In the genomic region with DNA sequence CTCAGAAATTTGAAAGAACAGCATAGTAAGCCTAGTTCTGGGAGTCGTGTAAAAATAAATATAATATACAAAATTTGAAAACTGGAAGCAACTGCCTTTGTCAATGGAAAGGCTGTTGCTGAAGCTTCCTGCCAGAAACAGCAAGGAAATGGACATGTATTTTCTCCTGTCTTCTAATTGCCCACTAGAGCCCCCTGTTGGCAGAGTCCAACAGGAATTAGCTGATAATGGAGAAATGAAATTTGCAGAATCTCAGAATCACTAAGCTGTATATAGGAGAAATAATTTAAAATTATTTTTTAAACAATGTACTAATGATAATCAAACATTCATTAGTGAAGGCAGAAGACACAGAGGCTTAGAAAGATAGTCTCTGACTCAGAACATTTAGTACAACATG, we compare ENCODE assay signal across 11 cellular contexts.
DNase-seq lines count a peak whose midpoint lies in the region; ATAC-seq and TF ChIP-seq lines count a peak whose summit lies in the region.
"Had no signal": no experiment of that assay in that cellular context is flagged by ENCODE, and none has a peak within 500 bp of the region (broad histone marks: within the 10 kb centered on the region; RNA-seq: fewer than 3 reads in every experiment).

No MANE protein-coding gene starts in this region.

- no peak overlapping the region for H3K9ac ChIP-seq in neuronal stem cell (ENCODE audit: low read depth, low read length, poor library complexity)

- H3K27me3 ChIP-seq in neuronal stem cell (ENCODE audit: control insufficient read depth in 3 of 3, insufficient read depth in 3 of 3, low read depth in 1 of 3, low read length in 3 of 3), result no peaks in the 10 kb centered on the region

- no peak overlapping the region for H3K4me3 Mint-ChIP-seq in WTC11
- H3K4me3 Mint-ChIP-seq: B cell, neural crest cell had no signal

- no peaks in the 10 kb centered on the region for H3K27me3 Mint-ChIP-seq in WTC11 (ENCODE audit: low read depth)
- H3K27me3 Mint-ChIP-seq: B cell had no signal

- ATAC-seq in WTC11 (peak; percentile 57), GM18517 (IDR thresholded peaks at IDR 0.05; ENCODE audit: unreplicated experiment) (no peak), GM19324 (IDR thresholded peaks at IDR 0.05; ENCODE audit: low FRiP score, unreplicated experiment) (no peak)

- no peak overlapping the region for H3K27ac Mint-ChIP-seq in WTC11
- H3K27ac Mint-ChIP-seq: B cell had no signal

- no peaks in the 10 kb centered on the region for H3K9me3 ChIP-seq in neuronal stem cell (replicated peaks in 1 of 2; ENCODE audit: control insufficient read depth in 2 of 2, insufficient read depth in 1 of 2, low read depth in 1 of 2, low read length in 2 of 2)

- H3K9me3 Mint-ChIP-seq in WTC11, result no peaks in the 10 kb centered on the region
- H3K9me3 Mint-ChIP-seq: neural crest cell had no signal

- H4K91ac ChIP-seq in neuronal stem cell (ENCODE audit: low read depth, low read length, poor library complexity), result no peak overlapping the region

- CTCF ChIA-PET in WTC11 (lab: Charles Lee), result interaction anchor here (0.9 to 1.7 kb wide), 5 partner anchors 11 to 674 kb away, joined by 3 to 8 read pairs (median 6); no protein-coding TSS in a partner anchor

- H2BK5ac ChIP-seq in neuronal stem cell (ENCODE audit: low read length), result no peak overlapping the region

- no peaks in the 10 kb centered on the region for H3K36me3 ChIP-seq in neuronal stem cell (replicated peaks in 1 of 2; ENCODE audit: control insufficient read depth in 2 of 2, insufficient read depth in 2 of 2, low read length in 2 of 2)

- TF ChIP-seq CTCF in WTC11 (IDR thresholded peaks at IDR 0.05), result no peak

- H3K4me1 Mint-ChIP-seq in WTC11, result no peaks in the 10 kb centered on the region
- H3K4me1 Mint-ChIP-seq: B cell had no signal

- no peak overlapping the region for H3K27ac ChIP-seq in neuronal stem cell (replicated peaks; ENCODE audit: low read length)

- no peak overlapping the region for H3K23ac ChIP-seq in neuronal stem cell (ENCODE audit: low read depth, low read length, poor library complexity)

- DNase-seq in NCI-H2029 (lab: John Stamatoyannopoulos, UW) (peak; percentile 38), NCI-H2029 treated with DMSO at 0.1 percent for 48 hours (lab: John Stamatoyannopoulos, UW) (no peak), HT-29 (ENCODE audit: low spot score) (peak; percentile 43), WTC11 (ENCODE audit: low spot score) (no peak), midbrain (lab: John Stamatoyannopoulos, UW) (peak; percentile 18), neuronal stem cell (ENCODE audit: low spot score) (no peak)
- DNase-seq: T1000 had no signal

- no peak overlapping the region for H2BK120ac ChIP-seq in neuronal stem cell (ENCODE audit: low read depth, low read length)

- H3K36me3 Mint-ChIP-seq in WTC11, result no peaks in the 10 kb centered on the region

- H3K14ac ChIP-seq in neuronal stem cell (ENCODE audit: low read length), result no peak overlapping the region

- no CpG with 5 or more reads among the region's 1 CpG for WGBS in neuronal stem cell (ENCODE audit: extremely low coverage in 2 of 2, insufficient read length in 2 of 2, insufficient replicate concordance in 1 of 2), 2 donors

- no peaks in the 10 kb centered on the region for H3K79me1 ChIP-seq in neuronal stem cell (ENCODE audit: low read depth, low read length)

- H4K8ac ChIP-seq in neuronal stem cell (ENCODE audit: low read depth, low read length), result no peak overlapping the region

- H3K4me1 ChIP-seq in neuronal stem cell (ENCODE audit: control insufficient read depth in 2 of 2, insufficient read depth in 1 of 2, low read depth in 1 of 2, low read length in 2 of 2), result no peaks in the 10 kb centered on the region

- H2BK15ac ChIP-seq in neuronal stem cell (ENCODE audit: low read length), result no peak overlapping the region

- POLR2A ChIA-PET in WTC11 (lab: Charles Lee), result interaction anchor here (0.5 kb wide), 1 partner anchor 302 kb away, joined by 3 read pairs; no protein-coding TSS in a partner anchor

- no peak overlapping the region for H3K4ac ChIP-seq in neuronal stem cell (ENCODE audit: low read length)

- no peak overlapping the region for H2AK5ac ChIP-seq in neuronal stem cell (ENCODE audit: low read depth, low read length)

- no peak overlapping the region for H3K4me2 ChIP-seq in neuronal stem cell (ENCODE audit: insufficient read depth, low read length, poor library complexity, severe bottlenecking)

- no peak overlapping the region for H2AFZ ChIP-seq in neuronal stem cell (ENCODE audit: low read length)

- H3K4me3 ChIP-seq in neuronal stem cell (ENCODE audit: low read length in 2 of 2), result no peak overlapping the region

- H2BK12ac ChIP-seq in neuronal stem cell (ENCODE audit: low read length), result no peak overlapping the region

- H3K18ac ChIP-seq in neuronal stem cell (ENCODE audit: low read length), result no peak overlapping the region

TF ChIP-seq in WTC11, 78 proteins besides CTCF, POLR2A, EP300 and RAD21:
- TF ChIP-seq, protein P1, sequence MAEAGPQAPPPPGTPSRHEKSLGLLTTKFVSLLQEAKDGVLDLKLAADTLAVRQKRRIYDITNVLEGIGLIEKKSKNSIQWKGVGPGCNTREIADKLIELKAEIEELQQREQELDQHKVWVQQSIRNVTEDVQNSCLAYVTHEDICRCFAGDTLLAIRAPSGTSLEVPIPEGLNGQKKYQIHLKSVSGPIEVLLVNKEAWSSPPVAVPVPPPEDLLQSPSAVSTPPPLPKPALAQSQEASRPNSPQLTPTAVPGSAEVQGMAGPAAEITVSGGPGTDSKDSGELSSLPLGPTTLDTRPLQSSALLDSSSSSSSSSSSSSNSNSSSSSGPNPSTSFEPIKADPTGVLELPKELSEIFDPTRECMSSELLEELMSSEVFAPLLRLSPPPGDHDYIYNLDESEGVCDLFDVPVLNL (CRISPR knock-in tag; IDR thresholded peaks at IDR 0.05; ENCODE audit: borderline replicate concordance, low read depth), result no peak
- no peak for TF ChIP-seq NR2C2 (CRISPR knock-in tag; IDR thresholded peaks at IDR 0.05)
- TF ChIP-seq, protein P2, sequence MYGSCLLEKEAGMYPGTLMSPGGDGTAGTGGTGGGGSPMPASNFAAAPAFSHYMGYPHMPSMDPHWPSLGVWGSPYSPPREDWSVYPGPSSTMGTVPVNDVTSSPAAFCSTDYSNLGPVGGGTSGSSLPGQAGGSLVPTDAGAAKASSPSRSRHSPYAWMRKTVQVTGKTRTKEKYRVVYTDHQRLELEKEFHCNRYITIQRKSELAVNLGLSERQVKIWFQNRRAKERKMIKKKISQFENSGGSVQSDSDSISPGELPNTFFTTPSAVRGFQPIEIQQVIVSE (CRISPR knock-in tag; IDR thresholded peaks at IDR 0.05; ENCODE audit: borderline replicate concordance), result no peak
- no peak for TF ChIP-seq TCF7 (CRISPR knock-in tag; IDR thresholded peaks at IDR 0.05; ENCODE audit: low read depth)
- TF ChIP-seq, protein P3, sequence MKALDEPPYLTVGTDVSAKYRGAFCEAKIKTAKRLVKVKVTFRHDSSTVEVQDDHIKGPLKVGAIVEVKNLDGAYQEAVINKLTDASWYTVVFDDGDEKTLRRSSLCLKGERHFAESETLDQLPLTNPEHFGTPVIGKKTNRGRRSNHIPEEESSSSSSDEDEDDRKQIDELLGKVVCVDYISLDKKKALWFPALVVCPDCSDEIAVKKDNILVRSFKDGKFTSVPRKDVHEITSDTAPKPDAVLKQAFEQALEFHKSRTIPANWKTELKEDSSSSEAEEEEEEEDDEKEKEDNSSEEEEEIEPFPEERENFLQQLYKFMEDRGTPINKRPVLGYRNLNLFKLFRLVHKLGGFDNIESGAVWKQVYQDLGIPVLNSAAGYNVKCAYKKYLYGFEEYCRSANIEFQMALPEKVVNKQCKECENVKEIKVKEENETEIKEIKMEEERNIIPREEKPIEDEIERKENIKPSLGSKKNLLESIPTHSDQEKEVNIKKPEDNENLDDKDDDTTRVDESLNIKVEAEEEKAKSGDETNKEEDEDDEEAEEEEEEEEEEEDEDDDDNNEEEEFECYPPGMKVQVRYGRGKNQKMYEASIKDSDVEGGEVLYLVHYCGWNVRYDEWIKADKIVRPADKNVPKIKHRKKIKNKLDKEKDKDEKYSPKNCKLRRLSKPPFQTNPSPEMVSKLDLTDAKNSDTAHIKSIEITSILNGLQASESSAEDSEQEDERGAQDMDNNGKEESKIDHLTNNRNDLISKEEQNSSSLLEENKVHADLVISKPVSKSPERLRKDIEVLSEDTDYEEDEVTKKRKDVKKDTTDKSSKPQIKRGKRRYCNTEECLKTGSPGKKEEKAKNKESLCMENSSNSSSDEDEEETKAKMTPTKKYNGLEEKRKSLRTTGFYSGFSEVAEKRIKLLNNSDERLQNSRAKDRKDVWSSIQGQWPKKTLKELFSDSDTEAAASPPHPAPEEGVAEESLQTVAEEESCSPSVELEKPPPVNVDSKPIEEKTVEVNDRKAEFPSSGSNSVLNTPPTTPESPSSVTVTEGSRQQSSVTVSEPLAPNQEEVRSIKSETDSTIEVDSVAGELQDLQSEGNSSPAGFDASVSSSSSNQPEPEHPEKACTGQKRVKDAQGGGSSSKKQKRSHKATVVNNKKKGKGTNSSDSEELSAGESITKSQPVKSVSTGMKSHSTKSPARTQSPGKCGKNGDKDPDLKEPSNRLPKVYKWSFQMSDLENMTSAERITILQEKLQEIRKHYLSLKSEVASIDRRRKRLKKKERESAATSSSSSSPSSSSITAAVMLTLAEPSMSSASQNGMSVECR (CRISPR knock-in tag; IDR thresholded peaks at IDR 0.05; ENCODE audit: borderline replicate concordance), result no peak
- TF ChIP-seq ZBTB21 (CRISPR knock-in tag; IDR thresholded peaks at IDR 0.05; ENCODE audit: borderline replicate concordance), result no peak
- no peak for TF ChIP-seq EMX1 (CRISPR knock-in tag; IDR thresholded peaks at IDR 0.05)

Comparison
In these comparisons a context has a peak if more than half of its experiments do, and no peak if none do; other contexts are left out.
1. DNase-seq: peak in NCI-H2029 (single experiment), HT-29 (single experiment) and midbrain (single experiment); none in NCI-H2029 treated with DMSO at 0.1 percent for 48 hours (single experiment), WTC11 (single experiment) and neuronal stem cell (single experiment).